ENCODE assay signal across 14 cellular contexts in genomic region chr11:66325140-66325754, GRCh38. TPM values are rescaled to one million over a fixed set of nuclear protein-coding genes. Genes with fewer than 3 reads are reported as not detected.
DNase-seq lines count a peak whose midpoint lies in the region; ATAC-seq and TF ChIP-seq lines count a peak whose summit lies in the region.
"Had no signal": no experiment of that assay in that cellular context is flagged by ENCODE, and none has a peak within 500 bp of the region (broad histone marks: within the 10 kb centered on the region; RNA-seq: fewer than 3 reads in every experiment).

No MANE protein-coding gene starts in this region.

- H3K27ac ChIP-seq in OCI-LY1 (ENCODE audit: low read depth, low read length, poor library complexity, severe bottlenecking): peak overlapping the region; percentile 7
- peak overlapping the region in 3 of 4 donors; percentile 65 to 84 (median 83) for H3K27ac ChIP-seq in gastroesophageal sphincter

- peaks cover 7% of the 10 kb centered on the region for H3K9me3 Mint-ChIP-seq in activated naive CD4-positive, alpha-beta T cell treated with anti-CD3 and anti-CD28 coated beads, Interleukin-2, amount 10 ng/mL, durations not matched to agents 7 days and 5 days
- peaks cover 2% of the 10 kb centered on the region for H3K9me3 Mint-ChIP-seq in activated naive CD4-positive, alpha-beta T cell treated with anti-CD3 and anti-CD28 coated beads for 36 hours
- no peaks in the 10 kb centered on the region for H3K9me3 Mint-ChIP-seq in stimulated activated memory B cell treated with anti-CD40 and anti-IgM and Interleukin-4, amounts not matched to agents 10 μg/mL and 1 μg/mL and 100 μg/mL, for 72 hours

- H2AFZ ChIP-seq in OCI-LY1 (ENCODE audit: low read length): no peak overlapping the region

- peak; percentile 30 for DNase-seq in activated naive CD4-positive, alpha-beta T cell treated with anti-CD3 and anti-CD28 coated beads, Interleukin-2, amount 10 ng/mL, durations not matched to agents 7 days and 5 days
- DNase-seq in activated naive CD4-positive, alpha-beta T cell treated with anti-CD3 and anti-CD28 coated beads for 36 hours: no peak
- DNase-seq in SW 1271 (lab: John Stamatoyannopoulos, UW) (no peak), BE2C (no peak)
- DNase-seq: aorta, endodermal cell, midbrain, tibial artery had no signal

- H3K27me3 ChIP-seq in OCI-LY1 (ENCODE audit: insufficient read depth, low read length) (no peaks in the 10 kb centered on the region), gastroesophageal sphincter (no peaks in the 10 kb centered on the region), BE2C (no peaks in the 10 kb centered on the region)

- H3K9me3 ChIP-seq in OCI-LY1 (ENCODE audit: low read length): no peaks in the 10 kb centered on the region
- no peaks in the 10 kb centered on the region for H3K9me3 ChIP-seq in gastroesophageal sphincter
- H3K9me3 ChIP-seq in BE2C: no peaks in the 10 kb centered on the region
- H3K9me3 ChIP-seq: tibial artery had no signal

- no peaks in the 10 kb centered on the region for H3K27me3 Mint-ChIP-seq in activated naive CD4-positive, alpha-beta T cell treated with anti-CD3 and anti-CD28 coated beads, Interleukin-2, amount 10 ng/mL, durations not matched to agents 7 days and 5 days
- no peaks in the 10 kb centered on the region for H3K27me3 Mint-ChIP-seq in activated naive CD4-positive, alpha-beta T cell treated with anti-CD3 and anti-CD28 coated beads for 36 hours (ENCODE audit: low read depth)
- H3K27me3 Mint-ChIP-seq in stimulated activated memory B cell treated with anti-CD40 and anti-IgM and Interleukin-4, amounts not matched to agents 10 μg/mL and 1 μg/mL and 100 μg/mL, for 72 hours: no peaks in the 10 kb centered on the region

- no peak for ATAC-seq in gastroesophageal sphincter
- no peak for ATAC-seq in stimulated activated memory B cell treated with anti-CD40 and anti-IgM and Interleukin-4, amounts not matched to agents 10 μg/mL and 1 μg/mL and 100 μg/mL, for 72 hours
- ATAC-seq in GM21423 (IDR thresholded peaks at IDR 0.05; ENCODE audit: unreplicated experiment): no peak

- peaks cover 3% of the 10 kb centered on the region for H3K36me3 Mint-ChIP-seq in activated naive CD4-positive, alpha-beta T cell treated with anti-CD3 and anti-CD28 coated beads, Interleukin-2, amount 10 ng/mL, durations not matched to agents 7 days and 5 days
- H3K36me3 Mint-ChIP-seq in activated naive CD4-positive, alpha-beta T cell treated with anti-CD3 and anti-CD28 coated beads for 36 hours (ENCODE audit: low read depth): no peaks in the 10 kb centered on the region
- no peaks in the 10 kb centered on the region for H3K36me3 Mint-ChIP-seq in stimulated activated memory B cell treated with anti-CD40 and anti-IgM and Interleukin-4, amounts not matched to agents 10 μg/mL and 1 μg/mL and 100 μg/mL, for 72 hours

- TF ChIP-seq EP300 in gastroesophageal sphincter (IDR thresholded peaks at IDR 0.05): no peak

- no peaks in the 10 kb centered on the region for H4K20me1 ChIP-seq in OCI-LY1 (ENCODE audit: insufficient read depth, low read length)

- H3K27ac Mint-ChIP-seq in activated naive CD4-positive, alpha-beta T cell treated with anti-CD3 and anti-CD28 coated beads, Interleukin-2, amount 10 ng/mL, durations not matched to agents 7 days and 5 days: peak overlapping the region; percentile 87
- H3K27ac Mint-ChIP-seq in activated naive CD4-positive, alpha-beta T cell treated with anti-CD3 and anti-CD28 coated beads for 36 hours: no peak overlapping the region
- H3K27ac Mint-ChIP-seq in stimulated activated memory B cell treated with anti-CD40 and anti-IgM and Interleukin-4, amounts not matched to agents 10 μg/mL and 1 μg/mL and 100 μg/mL, for 72 hours: peak overlapping the region; percentile 31
- H3K27ac Mint-ChIP-seq: endodermal cell had no signal

- CTCF ChIA-PET in activated naive CD4-positive, alpha-beta T cell treated with anti-CD3 and anti-CD28 coated beads, Interleukin-2, amount 10 ng/mL, durations not matched to agents 7 days and 5 days (lab: Charles Lee): interaction anchor here (1.8 kb wide), 1 partner anchor 13 kb away, joined by 10 read pairs; no protein-coding TSS in a partner anchor
- CTCF ChIA-PET in activated naive CD4-positive, alpha-beta T cell treated with anti-CD3 and anti-CD28 coated beads for 36 hours (lab: Charles Lee): interaction anchor here (0.9 kb wide), 1 partner anchor 14 kb away, joined by 3 read pairs; no protein-coding TSS in a partner anchor

- no peaks in the 10 kb centered on the region for H3F3A ChIP-seq in OCI-LY1 (ENCODE audit: insufficient read depth, low read length)

- H3K4me1 ChIP-seq in OCI-LY1 (ENCODE audit: insufficient read depth, low read length, severe bottlenecking): peaks cover 30% of the 10 kb centered on the region
- H3K4me1 ChIP-seq in gastroesophageal sphincter: peaks cover 0 to 43% (median 30%) of the 10 kb centered on the region in 3 donors
- peaks cover 22% of the 10 kb centered on the region for H3K4me1 ChIP-seq in BE2C

- H3K9me2 ChIP-seq in OCI-LY1 (ENCODE audit: low read depth, low read length): no peaks in the 10 kb centered on the region

- no peaks in the 10 kb centered on the region for H3K36me3 ChIP-seq in OCI-LY1 (ENCODE audit: insufficient read depth, low read length)
- no peaks in the 10 kb centered on the region for H3K36me3 ChIP-seq in gastroesophageal sphincter
- H3K36me3 ChIP-seq in BE2C: no peaks in the 10 kb centered on the region
- H3K36me3 ChIP-seq: tibial artery had no signal

- H3K4me3 ChIP-seq in OCI-LY1 (ENCODE audit: low read depth, low read length, poor library complexity, severe bottlenecking): no peak overlapping the region
- no peak overlapping the region for H3K4me3 ChIP-seq in gastroesophageal sphincter
- no peak overlapping the region for H3K4me3 ChIP-seq in BE2C (ENCODE audit: low read depth, low read length)
- H3K4me3 ChIP-seq: tibial artery had no signal

- TF ChIP-seq CTCF in OCI-LY1 (IDR thresholded peaks at IDR 0.05; ENCODE audit: low read length): no peak
- TF ChIP-seq CTCF in gastroesophageal sphincter (IDR thresholded peaks at IDR 0.05): no peak
- TF ChIP-seq CTCF in BE2C (IDR thresholded peaks at IDR 0.05; ENCODE audit: low read depth, low read length): no peak

- no peak overlapping the region for H3K4me3 Mint-ChIP-seq in activated naive CD4-positive, alpha-beta T cell treated with anti-CD3 and anti-CD28 coated beads, Interleukin-2, amount 10 ng/mL, durations not matched to agents 7 days and 5 days
- H3K4me3 Mint-ChIP-seq in activated naive CD4-positive, alpha-beta T cell treated with anti-CD3 and anti-CD28 coated beads for 36 hours: no peak overlapping the region
- no peak overlapping the region for H3K4me3 Mint-ChIP-seq in stimulated activated memory B cell treated with anti-CD40 and anti-IgM and Interleukin-4, amounts not matched to agents 10 μg/mL and 1 μg/mL and 100 μg/mL, for 72 hours
- H3K4me3 Mint-ChIP-seq: endodermal cell; T-helper 2 cell treated with Interferon-gamma antibody and Interleukin-4, amounts not matched to agents 5 μg/mL and 100 μg/mL, for 36 hours had no signal

- H3K4me1 Mint-ChIP-seq in activated naive CD4-positive, alpha-beta T cell treated with anti-CD3 and anti-CD28 coated beads, Interleukin-2, amount 10 ng/mL, durations not matched to agents 7 days and 5 days: peaks cover 75% of the 10 kb centered on the region
- H3K4me1 Mint-ChIP-seq in activated naive CD4-positive, alpha-beta T cell treated with anti-CD3 and anti-CD28 coated beads for 36 hours (ENCODE audit: low read depth): peaks cover 43% of the 10 kb centered on the region
- peaks cover 25% of the 10 kb centered on the region for H3K4me1 Mint-ChIP-seq in stimulated activated memory B cell treated with anti-CD40 and anti-IgM and Interleukin-4, amounts not matched to agents 10 μg/mL and 1 μg/mL and 100 μg/mL, for 72 hours

- no peak for TF ChIP-seq POLR2A in gastroesophageal sphincter (IDR thresholded peaks at IDR 0.05)

- intact Hi-C loops in activated naive CD4-positive, alpha-beta T cell treated with anti-CD3 and anti-CD28 coated beads for 36 hours (cut with micrococcal nuclease): no loop called here

- no peaks in the 10 kb centered on the region for H3K79me2 ChIP-seq in OCI-LY1 (ENCODE audit: insufficient read depth, low read length)

- H3K4me2 ChIP-seq in OCI-LY1 (ENCODE audit: low read length): no peak overlapping the region

- whole genome bisulfite sequencing in gastroesophageal sphincter (ENCODE audit: low coverage in 1 of 2), 2 donors: 78 to 93% methylated on average over 3 of the region's 12 CpGs

- H3K9ac ChIP-seq in OCI-LY1 (ENCODE audit: low read length): no peak overlapping the region

RNA-seq across cellular contexts. Expression of gene CD248, which starts 8.4 kb away (rescaled TPM):
- total RNA-seq in activated naive CD4-positive, alpha-beta T cell treated with anti-CD3 and anti-CD28 coated beads for 36 hours: under 1 TPM; 0.15 to 0.26 TPM
- 10 to 100 TPM; 23.1 to 68.2 (median 27.0) TPM for total RNA-seq in gastroesophageal sphincter
- 93.0 TPM for polyA plus RNA-seq in BE2C (2012; ENCODE audit: insufficient read depth, insufficient read length, low read depth)
- total RNA-seq: renal cortical epithelial cell had no signal

RNA-seq across cellular contexts. Expression of gene RIN1, which starts 11.0 kb away (rescaled TPM):
- total RNA-seq in activated naive CD4-positive, alpha-beta T cell treated with anti-CD3 and anti-CD28 coated beads for 36 hours: 1 to 10 TPM; 2.0 to 2.6 TPM
- total RNA-seq in gastroesophageal sphincter: 1 to 10 TPM; 3.8 to 9.3 (median 4.7) TPM
- polyA plus RNA-seq in BE2C (2012; ENCODE audit: insufficient read depth, insufficient read length, low read depth): 18.0 TPM

RNA-seq across cellular contexts. Expression of gene BRMS1, which starts 19.7 kb away (rescaled TPM):
- 10 to 100 TPM; 24.0 to 25.3 TPM for total RNA-seq in activated naive CD4-positive, alpha-beta T cell treated with anti-CD3 and anti-CD28 coated beads for 36 hours
- 10 to 100 TPM; 26.6 to 44.2 (median 35.5) TPM for total RNA-seq in gastroesophageal sphincter
- polyA plus RNA-seq in BE2C (2012; ENCODE audit: insufficient read depth, insufficient read length, low read depth): 109 TPM

RNA-seq across cellular contexts. Expression of gene B4GAT1, which starts 22.2 kb away (rescaled TPM):
- total RNA-seq in activated naive CD4-positive, alpha-beta T cell treated with anti-CD3 and anti-CD28 coated beads for 36 hours: 1 to 10 TPM; 5.4 to 5.8 TPM
- total RNA-seq in gastroesophageal sphincter: 10 to 100 TPM; 39.7 to 62.0 (median 47.6) TPM
- 52.0 TPM for polyA plus RNA-seq in BE2C (2012; ENCODE audit: insufficient read depth, insufficient read length, low read depth)

RNA-seq across cellular contexts. Expression of gene TMEM151A, which starts 33.6 kb away (rescaled TPM):
- total RNA-seq in activated naive CD4-positive, alpha-beta T cell treated with anti-CD3 and anti-CD28 coated beads for 36 hours: not detected
- total RNA-seq in gastroesophageal sphincter: under 1 TPM in 1 of 4 donors, not detected in 3; 0.66 TPM
- polyA plus RNA-seq in BE2C (2012; ENCODE audit: insufficient read depth, insufficient read length, low read depth): 16.8 TPM
- polyA plus RNA-seq: aorta had no signal

Comparison
In these comparisons a context has a peak if more than half of its experiments do, and no peak if none do; other contexts are left out.
1. RNA of gene CD248, which starts 8.4 kb away (total RNA-seq): 23.1 to 68.2 TPM in gastroesophageal sphincter; 0.15 to 0.26 TPM in activated naive CD4-positive, alpha-beta T cell treated with anti-CD3 and anti-CD28 coated beads for 36 hours; every median in the first group is over 10 times any median in the second.